22 cellular contexts compared by ENCODE assay signal in the genomic region with DNA sequence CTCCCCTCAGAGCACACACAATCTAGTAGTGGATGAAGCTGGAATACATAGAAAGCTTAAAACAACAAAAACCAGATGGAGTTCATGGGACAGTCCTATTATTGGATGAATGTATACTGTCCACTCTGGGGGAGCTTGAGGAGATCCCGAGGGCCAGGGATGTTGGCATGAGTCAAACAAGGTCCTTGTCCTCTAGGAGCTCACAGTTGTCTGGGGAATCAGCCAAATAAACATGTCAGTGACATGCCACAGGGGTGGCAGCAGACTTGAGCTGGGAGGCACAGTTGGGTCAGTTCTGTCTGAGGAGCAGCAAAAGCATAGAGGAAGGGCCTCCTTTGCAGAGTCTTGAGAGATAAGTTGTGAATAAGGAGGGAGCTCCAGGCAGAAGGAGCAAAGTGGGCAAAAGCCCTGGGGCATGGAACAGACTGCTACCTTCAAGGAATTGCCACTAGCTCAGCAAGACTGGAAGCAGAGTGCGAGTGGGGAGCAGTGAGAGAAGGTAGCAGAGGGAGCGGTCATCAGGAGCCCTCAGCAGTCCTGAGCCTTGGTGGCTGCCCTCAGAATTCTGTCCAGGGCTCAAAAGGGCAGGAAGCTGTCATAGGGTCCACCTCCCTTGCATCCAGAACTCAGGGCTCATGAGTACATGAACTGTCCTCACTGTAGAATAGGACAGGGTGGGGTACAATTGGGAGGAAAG. TPM values are rescaled to one million over a fixed set of nuclear protein-coding genes. Genes with fewer than 3 reads are reported as not detected.
DNase-seq lines count a peak whose midpoint lies in the region; ATAC-seq lines count a peak whose summit lies in the region.
"Had no signal": no experiment of that assay in that cellular context is flagged by ENCODE, and none has a peak within 500 bp of the region (broad histone marks: within the 10 kb centered on the region; RNA-seq: fewer than 3 reads in every experiment).

No MANE protein-coding gene starts in this region.

- ATAC-seq in stimulated activated naive CD8-positive, alpha-beta T cell treated with anti-CD3 and anti-CD28 coated beads, Interleukin-15, amount 100 ng/mL, for 72 hours: no peak
- ATAC-seq in stimulated activated naive CD8-positive, alpha-beta T cell treated with anti-CD3 and anti-CD28 coated beads, Interleukin-15, Interleukin-2, amounts not matched to agents 100 U/mL and 50 U/mL, for 24 hours: no peak
- ATAC-seq in GM21576 (IDR thresholded peaks at IDR 0.05; ENCODE audit: unreplicated experiment): no peak

- H3K4me1 Mint-ChIP-seq in stimulated activated naive CD8-positive, alpha-beta T cell treated with anti-CD3 and anti-CD28 coated beads, Interleukin-15, amount 100 ng/mL, for 72 hours: no peaks in the 10 kb centered on the region
- H3K4me1 Mint-ChIP-seq: H9 had no signal

- H3K9me3 Mint-ChIP-seq in stimulated activated naive CD8-positive, alpha-beta T cell treated with anti-CD3 and anti-CD28 coated beads, Interleukin-15, amount 100 ng/mL, for 72 hours: peaks cover 0 to 6% of the 10 kb centered on the region in 2 donors
- H3K9me3 Mint-ChIP-seq: H9, HFFc6 had no signal

- H3K27me3 Mint-ChIP-seq in stimulated activated naive CD8-positive, alpha-beta T cell treated with anti-CD3 and anti-CD28 coated beads, Interleukin-15, amount 100 ng/mL, for 72 hours: no peaks in the 10 kb centered on the region

- peak overlapping the region; percentile 52 to 60 for H3K27ac Mint-ChIP-seq in stimulated activated naive CD8-positive, alpha-beta T cell treated with anti-CD3 and anti-CD28 coated beads, Interleukin-15, amount 100 ng/mL, for 72 hours
- H3K27ac Mint-ChIP-seq: HFFc6 had no signal

- DNase-seq in activated CD8-positive, alpha-beta memory T cell treated with anti-CD3 and anti-CD28 coated beads, Interleukin-2, amount 50 U/mL, for 48 hours: peak; percentile 34
- no peak for DNase-seq in activated CD8-positive, alpha-beta memory T cell treated with anti-CD3 and anti-CD28 coated beads for 24 hours
- DNase-seq in stimulated activated naive CD8-positive, alpha-beta T cell treated with anti-CD3 and anti-CD28 coated beads, Interleukin-15, amount 100 ng/mL, for 72 hours: no peak
- DNase-seq in stimulated activated naive CD8-positive, alpha-beta T cell treated with anti-CD3 and anti-CD28 coated beads, Interleukin-15, Interleukin-2, amounts not matched to agents 100 U/mL and 50 U/mL, for 24 hours: no peak
- peak; percentile 64 for DNase-seq in myocyte (ENCODE audit: low read depth)
- DNase-seq in dedifferentiated amniotic fluid mesenchymal stem cell (ENCODE audit: extremely low spot score): no peak
- DNase-seq in NAMALWA (ENCODE audit: low spot score): no peak
- DNase-seq: ACHN; CD4-positive, alpha-beta memory T cell; DMS 273 treated with DMSO at 0.1 percent for 48 hours; DMS79 treated with DMSO at 0.1 percent for 48 hours; H9; HFFc6; KG1; NCI-H1105 treated with DMSO at 0.1 percent for 48 hours; NCI-H2029 treated with DMSO at 0.1 percent for 48 hours; NCI-H226; NCI-H510A treated with DMSO at 0.1 percent for 48 hours; NCI-H774; NK-92 treated with Interleukin-12 subunit alpha and Interleukin-12 subunit beta, amount 100 ng/mL, for 24 hours; SJCRH30 had no signal

- H3K4me3 Mint-ChIP-seq in stimulated activated naive CD8-positive, alpha-beta T cell treated with anti-CD3 and anti-CD28 coated beads, Interleukin-15, amount 100 ng/mL, for 72 hours: no peak overlapping the region
- H3K4me3 Mint-ChIP-seq: CD4-positive, alpha-beta memory T cell; H9; HFFc6 had no signal

RNA-seq across cellular contexts. Expression of gene L3MBTL1, which starts 22.1 kb away (rescaled TPM):
- total RNA-seq in myocyte: 8.3 and 22.9 TPM in 2 replicates
- 6.9 TPM for polyA plus RNA-seq in myocyte (2012)

RNA-seq across cellular contexts. Expression of gene SGK2, which starts 29.2 kb away (rescaled TPM):
- 0.19 and 1.7 TPM in 2 replicates for total RNA-seq in myocyte
- 0.48 TPM for polyA plus RNA-seq in myocyte (2012)
- total RNA-seq: H9 had no signal
- polyA plus RNA-seq: CD4-positive, alpha-beta memory T cell had no signal

Comparison
In these comparisons a context has a peak if more than half of its experiments do, and no peak if none do; other contexts are left out.
1. DNase-seq: peak in activated CD8-positive, alpha-beta memory T cell treated with anti-CD3 and anti-CD28 coated beads, Interleukin-2, amount 50 U/mL, for 48 hours (single experiment) and myocyte (single experiment); none in activated CD8-positive, alpha-beta memory T cell treated with anti-CD3 and anti-CD28 coated beads for 24 hours (single experiment), stimulated activated naive CD8-positive, alpha-beta T cell treated with anti-CD3 and anti-CD28 coated beads, Interleukin-15, amount 100 ng/mL, for 72 hours (0 of 2), stimulated activated naive CD8-positive, alpha-beta T cell treated with anti-CD3 and anti-CD28 coated beads, Interleukin-15, Interleukin-2, amounts not matched to agents 100 U/mL and 50 U/mL, for 24 hours (single experiment), dedifferentiated amniotic fluid mesenchymal stem cell (single experiment) and NAMALWA (single experiment).